Comparison of ENCODE assay signal across 19 cellular contexts in genomic region chr2:11481426-11481788, GRCh38. TPM values are rescaled to one million over a fixed set of nuclear protein-coding genes. Genes with fewer than 3 reads are reported as not detected.
DNase-seq lines count a peak whose midpoint lies in the region; ATAC-seq, FAIRE-seq and TF ChIP-seq lines count a peak whose summit lies in the region.
"Had no signal": no experiment of that assay in that cellular context is flagged by ENCODE, and none has a peak within 500 bp of the region (broad histone marks: within the 10 kb centered on the region; RNA-seq: fewer than 3 reads in every experiment).

No MANE protein-coding gene starts in this region.

- in situ Hi-C loops in gastrocnemius medialis (cut with MboI; ENCODE audit: low sequenced_read_pairs in 4 of 4): loop anchor here in 3 of 4 donors (25.0 kb wide), 2 partner anchors 206 to 306 kb away; no protein-coding TSS in a partner anchor

- no peak for DNase-seq in naive thymus-derived CD4-positive, alpha-beta T cell
- DNase-seq in gastrocnemius medialis (no peak), DMS53 (lab: John Stamatoyannopoulos, UW) (no peak), RCC 7860 (ENCODE audit: low spot score) (no peak), foreskin melanocyte (no peak), NCI-H146 treated with DMSO at 0.1 percent for 48 hours (lab: John Stamatoyannopoulos, UW; ENCODE audit: unreplicated experiment) (no peak)
- DNase-seq: activated CD8-positive, alpha-beta memory T cell treated with anti-CD3 and anti-CD28 coated beads, Interleukin-2, amount 50 U/mL, for 48 hours; activated effector memory CD4-positive, alpha-beta T cell treated with Interleukin-2 at 50 U/mL for 16 hours; CD4-positive, CD25-positive, alpha-beta regulatory T cell; cortex of kidney; DMS153; KG1; NCI-H187 treated with DMSO at 0.1 percent for 48 hours; NCI-H2227 treated with DMSO at 0.1 percent for 48 hours; PC-9; thyroid gland had no signal

- H3K4me1 ChIP-seq in HUES6 (ENCODE audit: control insufficient read depth, insufficient read depth, low read length) (peaks cover 12% of the 10 kb centered on the region; the same call in 1 of the 2 replicates), ectodermal cell (ENCODE audit: control insufficient read depth, insufficient read depth, low read length) (peaks cover 38% of the 10 kb centered on the region), gastrocnemius medialis (peaks cover 0 to 7% of the 10 kb centered on the region in 2 donors)
- H3K4me1 ChIP-seq in naive thymus-derived CD4-positive, alpha-beta T cell (ENCODE audit: control insufficient read depth in 2 of 2, insufficient read depth in 2 of 2, low read length in 2 of 2): no peaks in the 10 kb centered on the region

- H3K27ac ChIP-seq in HUES6 (ENCODE audit: low read depth, low read length) (no peak overlapping the region), ectodermal cell (ENCODE audit: insufficient read depth, low read depth, low read length, poor library complexity, severe bottlenecking) (no peak overlapping the region), gastrocnemius medialis (peak overlapping the region; percentile 9 to 78 (median 56))
- H3K27ac ChIP-seq in naive thymus-derived CD4-positive, alpha-beta T cell (ENCODE audit: low read depth, low read length): no peak overlapping the region
- H3K27ac ChIP-seq: PC-9, thyroid gland had no signal

- H3K27ac Mint-ChIP-seq in naive thymus-derived CD4-positive, alpha-beta T cell: no peak overlapping the region
- H3K27ac Mint-ChIP-seq: CD4-positive, CD25-positive, alpha-beta regulatory T cell had no signal

- no peak for TF ChIP-seq CTCF in gastrocnemius medialis (IDR thresholded peaks at IDR 0.05 in 4 of 5, conservative IDR thresholded peaks at IDR 0.05 in 1 of 5)

- peaks cover 56 to 71% (median 62%) of the 10 kb centered on the region in 5 donors for H3K27me3 Mint-ChIP-seq in naive thymus-derived CD4-positive, alpha-beta T cell

- intact Hi-C loops in naive thymus-derived CD4-positive, alpha-beta T cell (cut with micrococcal nuclease): no loop called here
- intact Hi-C loops in gastrocnemius medialis (cut with DNase I; ENCODE audit: low total_unique reads): no loop called here

- H3K27me3 ChIP-seq in HUES6 (ENCODE audit: control insufficient read depth, insufficient read depth, low read length) (peaks cover 23% of the 10 kb centered on the region), ectodermal cell (ENCODE audit: control insufficient read depth, insufficient read depth, low read length, poor library complexity, severe bottlenecking) (peaks cover 12% of the 10 kb centered on the region), gastrocnemius medialis (no peaks in the 10 kb centered on the region)
- peaks cover 2 to 7% of the 10 kb centered on the region in 2 donors for H3K27me3 ChIP-seq in naive thymus-derived CD4-positive, alpha-beta T cell (ENCODE audit: control insufficient read depth in 2 of 2, insufficient read depth in 2 of 2, low read length in 2 of 2)

- CTCF ChIA-PET in naive thymus-derived CD4-positive, alpha-beta T cell (lab: Charles Lee): interaction anchor here (0.7 kb wide), 1 partner anchor 316 kb away, joined by 3 read pairs; no protein-coding TSS in a partner anchor

- no peak for TF ChIP-seq POLR2A in gastrocnemius medialis (IDR thresholded peaks at IDR 0.05)

- POLR2A ChIA-PET in naive thymus-derived CD4-positive, alpha-beta T cell (lab: Charles Lee): no interaction called here

- no peak for FAIRE-seq in RCC 7860 (lab: Jason Lieb, UNC)
- FAIRE-seq: bronchial epithelial cell had no signal

- H3K36me3 ChIP-seq in HUES6 (ENCODE audit: control insufficient read depth, insufficient read depth, low read length) (no peaks in the 10 kb centered on the region), ectodermal cell (ENCODE audit: control insufficient read depth, insufficient read depth, low read length) (no peaks in the 10 kb centered on the region), gastrocnemius medialis (no peaks in the 10 kb centered on the region)
- H3K36me3 ChIP-seq in naive thymus-derived CD4-positive, alpha-beta T cell (ENCODE audit: control insufficient read depth in 2 of 3, insufficient read depth in 3 of 3, low read length in 3 of 3): no peaks in the 10 kb centered on the region
- H3K36me3 ChIP-seq: thyroid gland had no signal

- H3K9me3 Mint-ChIP-seq in naive thymus-derived CD4-positive, alpha-beta T cell: peaks cover 0 to 2% (median 0%) of the 10 kb centered on the region in 11 donors

- H3K4me3 Mint-ChIP-seq in naive thymus-derived CD4-positive, alpha-beta T cell: peak overlapping the region in 6 of 10 donors; percentile 32 to 65 (median 52)

- H3K4me1 Mint-ChIP-seq in naive thymus-derived CD4-positive, alpha-beta T cell: peaks cover 0 to 18% (median 12%) of the 10 kb centered on the region in 7 donors

- H3K9me3 ChIP-seq in HUES6 (ENCODE audit: control insufficient read depth, insufficient read depth, low read depth, low read length): no peaks in the 10 kb centered on the region
- no peaks in the 10 kb centered on the region for H3K9me3 ChIP-seq in ectodermal cell (ENCODE audit: control insufficient read depth, low read length)
- H3K9me3 ChIP-seq in naive thymus-derived CD4-positive, alpha-beta T cell (ENCODE audit: control insufficient read depth in 2 of 3, low read length in 3 of 3): no peaks in the 10 kb centered on the region
- H3K9me3 ChIP-seq in gastrocnemius medialis: no peaks in the 10 kb centered on the region
- H3K9me3 ChIP-seq: thyroid gland had no signal

- H3K9ac ChIP-seq in HUES6 (ENCODE audit: low read length): no peak overlapping the region

- peak overlapping the region; percentile 97 for H3K4me3 ChIP-seq in HUES6 (ENCODE audit: low read depth, low read length)
- peak overlapping the region; percentile 77 for H3K4me3 ChIP-seq in ectodermal cell (ENCODE audit: insufficient read depth, low read depth, low read length)
- H3K4me3 ChIP-seq in naive thymus-derived CD4-positive, alpha-beta T cell (ENCODE audit: low read length): no peak overlapping the region
- H3K4me3 ChIP-seq in gastrocnemius medialis: no peak overlapping the region
- H3K4me3 ChIP-seq: PC-9, thyroid gland had no signal

- no peak for ATAC-seq in naive thymus-derived CD4-positive, alpha-beta T cell
- ATAC-seq in gastrocnemius medialis: no peak

- 32 to 37% methylated on average over 6 of the region's 6 CpGs for WGBS in ectodermal cell, 2 experiments

- no peaks in the 10 kb centered on the region for H3K36me3 Mint-ChIP-seq in naive thymus-derived CD4-positive, alpha-beta T cell
- H3K36me3 Mint-ChIP-seq: CD4-positive, CD25-positive, alpha-beta regulatory T cell had no signal

RNA-seq across cellular contexts. Expression of gene E2F6, which starts 15.4 kb away (rescaled TPM):
- polyA plus RNA-seq in ectodermal cell (2013, experiment 1 of 4): 39.0 TPM
- polyA plus RNA-seq in ectodermal cell (2013, experiment 2 of 4): 40.8 TPM
- polyA plus RNA-seq in ectodermal cell (2013, experiment 3 of 4): 30.1 TPM
- 34.0 TPM for polyA plus RNA-seq in ectodermal cell (2013, experiment 4 of 4)
- total RNA-seq in naive thymus-derived CD4-positive, alpha-beta T cell: 10 to 100 TPM in 2 of 5 experiments, 1 to 10 TPM in 3; 6.2 to 11.6 (median 9.2) TPM
- 1 to 10 TPM; 3.1 to 4.3 TPM for polyA plus RNA-seq in naive thymus-derived CD4-positive, alpha-beta T cell
- total RNA-seq in gastrocnemius medialis: 10 to 100 TPM; 29.4 to 46.1 (median 36.2) TPM

RNA-seq across cellular contexts. Expression of gene GREB1, which starts 52.4 kb away (rescaled TPM):
- 57.5 TPM for polyA plus RNA-seq in ectodermal cell (2013, experiment 1 of 4)
- polyA plus RNA-seq in ectodermal cell (2013, experiment 2 of 4): 79.8 TPM
- 31.1 TPM for polyA plus RNA-seq in ectodermal cell (2013, experiment 3 of 4)
- 42.3 TPM for polyA plus RNA-seq in ectodermal cell (2013, experiment 4 of 4)
- under 1 TPM in 4 of 5 experiments, not detected in 1; 0.14 to 0.82 (median 0.25) TPM for total RNA-seq in naive thymus-derived CD4-positive, alpha-beta T cell
- not detected for polyA plus RNA-seq in naive thymus-derived CD4-positive, alpha-beta T cell
- 1 to 10 TPM; 1.7 to 9.3 (median 2.6) TPM for total RNA-seq in gastrocnemius medialis

Comparison
In these comparisons a context has a peak if more than half of its experiments do, and no peak if none do; other contexts are left out.
1. H3K27ac ChIP-seq: peak in gastrocnemius medialis (4 of 4); none in HUES6 (single experiment), ectodermal cell (single experiment) and naive thymus-derived CD4-positive, alpha-beta T cell (single experiment).
2. H3K4me3 ChIP-seq: peak in HUES6 (single experiment) and ectodermal cell (single experiment); none in naive thymus-derived CD4-positive, alpha-beta T cell (single experiment) and gastrocnemius medialis (0 of 4).